In genomic region chr1:237070519-237070918, GRCh38 we compare ENCODE assay signal across 1 cellular context.
TF ChIP-seq lines count a peak whose summit lies in the region.

No MANE protein-coding gene starts in this region.

TF ChIP-seq in H1, 55 proteins besides CTCF, POLR2A, EP300 and RAD21:
- TF ChIP-seq CEBPB (IDR thresholded peaks at IDR 0.05; ENCODE audit: low read depth, low read length) (no peak), E2F6 (IDR thresholded peaks at IDR 0.05) (no peak), TAF1 (IDR thresholded peaks at IDR 0.05; ENCODE audit: low read depth, low read length) (no peak), USF2 (IDR thresholded peaks at IDR 0.05; ENCODE audit: low read length) (no peak), SUZ12 (IDR thresholded peaks at IDR 0.05; ENCODE audit: low read length) (no peak), POLR2AphosphoS5 (IDR thresholded peaks at IDR 0.05; ENCODE audit: low read depth, low read length) (no peak), HDAC2 (IDR thresholded peaks at IDR 0.05; ENCODE audit: borderline replicate concordance in 1 of 2, low read depth in 2 of 2, low read length in 2 of 2) (no peak), TCF12 (IDR thresholded peaks at IDR 0.05; ENCODE audit: low read depth, low read length) (no peak), SRF (IDR thresholded peaks at IDR 0.05; ENCODE audit: low read depth, low read length) (no peak), POU5F1 (IDR thresholded peaks at IDR 0.05; ENCODE audit: low read depth, low read length) (no peak), EGR1 (IDR thresholded peaks at IDR 0.05; ENCODE audit: borderline replicate concordance, low read depth, low read length) (no peak), GABPA (IDR thresholded peaks at IDR 0.05; ENCODE audit: borderline replicate concordance, insufficient read depth, low read length) (no peak), RXRA (IDR thresholded peaks at IDR 0.05; ENCODE audit: insufficient read depth, low read depth, low read length) (no peak), CBX8 (IDR thresholded peaks at IDR 0.05; ENCODE audit: borderline replicate concordance, low read depth, low read length) (no peak), HDAC6 (IDR thresholded peaks at IDR 0.05; ENCODE audit: low read depth, low read length) (no peak), ATF3 (IDR thresholded peaks at IDR 0.05; ENCODE audit: insufficient read depth, low read depth, low read length) (no peak), CHD2 (IDR thresholded peaks at IDR 0.05; ENCODE audit: low read length) (no peak), SIX5 (IDR thresholded peaks at IDR 0.05; ENCODE audit: low read depth, low read length) (no peak)
